Comparison of ENCODE assay signal across 24 cellular contexts in genomic region chr1:78053498-78053897, GRCh38. TPM values are rescaled to one million over a fixed set of nuclear protein-coding genes. Genes with fewer than 3 reads are reported as not detected.
"Had no signal": no experiment of that assay in that cellular context is flagged by ENCODE, and none has a peak within 500 bp of the region (broad histone marks: within the 10 kb centered on the region; RNA-seq: fewer than 3 reads in every experiment).

No MANE protein-coding gene starts in this region.

- H3K4me1 ChIP-seq: prostate gland, testis, thyroid gland, vagina had no signal

- H3K36me3 ChIP-seq: ovary, prostate gland, thyroid gland, transverse colon, upper lobe of left lung, vagina had no signal

- H3K27me3 ChIP-seq: ovary, testis, thyroid gland, transverse colon, upper lobe of left lung, vagina had no signal

- H3K9me3 ChIP-seq: ovary, prostate gland, testis, thyroid gland, transverse colon, upper lobe of left lung, vagina had no signal

- DNase-seq: head of caudate nucleus; hypothalamus; immature natural killer cell; kidney; mesendoderm; naive thymus-derived CD4-positive, alpha-beta T cell; ovary; small intestine; stimulated activated CD4-positive, alpha-beta T cell treated with anti-CD3 and anti-CD28 coated beads, Interleukin-1b, Interleukin-23, amount 100 ng/mL, for 48 hours; stimulated activated CD4-positive, alpha-beta T cell treated with anti-CD3 and anti-CD28 coated beads, Interleukin-2, amount 100 ng/mL, for 48 hours; stimulated activated CD4-positive, alpha-beta T cell treated with anti-CD3 and anti-CD28 coated beads, Interleukin-4, amount 100 ng/mL, for 4 hours; stimulated activated CD8-positive, alpha-beta memory T cell treated with anti-CD3 and anti-CD28 coated beads, Interleukin-4, amount 100 ng/mL, for 48 hours; stimulated activated naive CD4-positive, alpha-beta T cell treated with Interleukin-2 at 50 U/mL for 16 hours; stimulated activated naive CD8-positive, alpha-beta T cell treated with anti-CD3 and anti-CD28 coated beads, Interleukin-15, amount 100 ng/mL, for 72 hours; testis; thyroid gland; transverse colon; upper lobe of left lung had no signal

- H3K27ac ChIP-seq: ovary, prostate gland, thyroid gland, transverse colon, vagina had no signal

- ATAC-seq: naive thymus-derived CD4-positive, alpha-beta T cell; natural killer cell treated with Interleukin-12 subunit alpha and Interleukin-12 subunit beta and Interleukin-15 and Interleukin-18, amount 100 ng/mL, for 72 hours; sciatic nerve; stimulated activated memory B cell treated with anti-CD40 and anti-IgM and Interleukin-4, amounts not matched to agents 10 μg/mL and 1 μg/mL and 100 μg/mL, for 72 hours; stimulated activated naive CD8-positive, alpha-beta T cell treated with anti-CD3 and anti-CD28 coated beads, Interleukin-15, amount 100 ng/mL, for 72 hours had no signal

- H3K4me3 ChIP-seq: lung, ovary, prostate gland, testis, thyroid gland, transverse colon, upper lobe of left lung, vagina had no signal

RNA-seq across cellular contexts. Expression of gene GIPC2, which starts 7.7 kb away (rescaled TPM):
- total RNA-seq: natural killer cell treated with Interleukin-12 subunit alpha and Interleukin-12 subunit beta and Interleukin-15 and Interleukin-18, amount 100 ng/mL, for 72 hours had no signal
